8 cellular contexts compared by ENCODE assay signal in genomic region chr10:99431190-99431549, GRCh38.
DNase-seq lines count a peak whose midpoint lies in the region; FAIRE-seq and TF ChIP-seq lines count a peak whose summit lies in the region.

No MANE protein-coding gene starts in this region.

- peak; percentile 4 for DNase-seq in DMS79 treated with DMSO at 0.1 percent for 48 hours (lab: John Stamatoyannopoulos, UW)
- no peak for DNase-seq in DMS79 (lab: John Stamatoyannopoulos, UW)
- DNase-seq in HUDEP-2 (lab: John Stamatoyannopoulos, UW; ENCODE audit: unreplicated experiment in 76 of 76), result peak in 54 of 76 experiments; percentile 3 to 63 (median 41)
- peak; percentile 66 for DNase-seq in fibroblast of mammary gland (ENCODE audit: low read depth)
- peak; percentile 40 for DNase-seq in urothelium cell line (ENCODE audit: low spot score)
- DNase-seq in NCI-H1694 treated with DMSO at 0.1 percent for 48 hours (lab: John Stamatoyannopoulos, UW), result no peak

- no peak for FAIRE-seq in urothelium cell line (lab: Jason Lieb, UNC)

- H3K9ac ChIP-seq in muscle layer of colon (ENCODE audit: low read length), result peak overlapping the region; percentile 68

- H3K36me3 ChIP-seq in muscle layer of colon (ENCODE audit: insufficient read depth, low read length), result no peaks in the 10 kb centered on the region

- H3K4me1 ChIP-seq in muscle layer of colon (ENCODE audit: insufficient read depth, low read length), result peaks cover 44% of the 10 kb centered on the region

- H3K9me3 ChIP-seq in muscle layer of colon (ENCODE audit: low read length), result no peaks in the 10 kb centered on the region

- H3K27me3 ChIP-seq in muscle layer of colon (ENCODE audit: control insufficient read depth in 1 of 2, insufficient read depth in 2 of 2, low read length in 2 of 2), result no peaks in the 10 kb centered on the region

- H3K4me3 ChIP-seq in WI38 (ENCODE audit: low read depth, low read length), result peak overlapping the region; percentile 100
- peak overlapping the region; percentile 100 for H3K4me3 ChIP-seq in fibroblast of mammary gland (ENCODE audit: control insufficient read depth, low read depth, low read length)
- peak overlapping the region; percentile 82 to 97 for H3K4me3 ChIP-seq in muscle layer of colon (ENCODE audit: low read depth in 1 of 2, low read length in 2 of 2)

- TF ChIP-seq CTCF in WI38 (IDR thresholded peaks at IDR 0.05; ENCODE audit: low read depth, low read length) (no peak), fibroblast of mammary gland (conservative IDR thresholded peaks at IDR 0.05; ENCODE audit: control insufficient read depth, insufficient read depth, low read depth, low read length) (no peak)

- peak overlapping the region; percentile 69 for H3K27ac ChIP-seq in muscle layer of colon (ENCODE audit: low read depth, low read length)

Comparison
In these comparisons a context has a peak if more than half of its experiments do, and no peak if none do; other contexts are left out.
1. DNase-seq: peak in DMS79 treated with DMSO at 0.1 percent for 48 hours (single experiment), HUDEP-2 (54 of 76), fibroblast of mammary gland (single experiment) and urothelium cell line (single experiment); none in DMS79 (single experiment) and NCI-H1694 treated with DMSO at 0.1 percent for 48 hours (single experiment).
2. Peak in every context shown above with its lines, with median percentiles within 50 percentile points of each other: H3K4me3 ChIP-seq.